In the genomic region with DNA sequence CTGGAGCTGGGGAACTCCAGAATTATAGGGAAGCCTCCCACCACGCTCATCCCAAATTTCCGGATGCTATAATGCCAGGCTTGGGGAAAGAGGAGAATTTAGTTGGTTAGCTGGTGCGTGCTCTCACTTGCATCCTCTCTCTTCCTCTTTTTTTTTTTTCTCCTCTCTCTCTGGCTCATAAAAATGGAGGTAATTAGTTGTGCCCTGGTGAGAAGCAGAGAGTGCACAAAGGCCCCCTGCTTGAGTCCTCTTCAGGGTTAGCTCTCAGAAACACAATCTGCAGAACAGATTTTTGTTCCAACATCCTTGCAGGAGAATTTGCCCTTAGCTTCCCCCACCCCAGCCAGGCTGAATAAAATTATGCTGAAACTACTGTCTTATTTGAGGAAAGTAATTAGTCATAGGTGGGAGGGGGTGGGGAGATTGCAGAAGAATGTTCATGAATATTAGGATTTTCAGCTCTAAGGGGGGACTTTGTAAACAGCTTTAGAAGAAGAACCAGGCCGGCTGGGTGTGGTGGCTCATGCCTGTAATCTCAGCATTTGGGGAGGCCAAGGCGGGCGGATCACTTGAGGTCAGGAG, we compare ENCODE assay signal across 17 cellular contexts. TPM values are rescaled to one million over a fixed set of nuclear protein-coding genes. Genes with fewer than 3 reads are reported as not detected.
DNase-seq lines count a peak whose midpoint lies in the region; TF ChIP-seq lines count a peak whose summit lies in the region.
"Had no signal": no experiment of that assay in that cellular context is flagged by ENCODE, and none has a peak within 500 bp of the region (broad histone marks: within the 10 kb centered on the region; RNA-seq: fewer than 3 reads in every experiment).

No MANE protein-coding gene starts in this region.

- H3K9me3 Mint-ChIP-seq in dendritic cell treated with granulocyte-macrophage colony-stimulating factor and Interleukin-4, amounts not matched to agents 40 ng/mL and 50 ng/mL, for 4 days: no peaks in the 10 kb centered on the region

- TF ChIP-seq CTCF in right atrium auricular region (IDR thresholded peaks at IDR 0.05): no peak

- peaks cover 32% of the 10 kb centered on the region for H3K36me3 ChIP-seq in right atrium auricular region
- H3K36me3 ChIP-seq: gastrocnemius medialis, upper lobe of right lung had no signal

- peaks cover 17% of the 10 kb centered on the region for H3K27me3 Mint-ChIP-seq in dendritic cell treated with granulocyte-macrophage colony-stimulating factor and Interleukin-4, amounts not matched to agents 40 ng/mL and 50 ng/mL, for 4 days

- H3K36me3 Mint-ChIP-seq in dendritic cell treated with granulocyte-macrophage colony-stimulating factor and Interleukin-4, amounts not matched to agents 40 ng/mL and 50 ng/mL, for 4 days (ENCODE audit: low read depth): no peaks in the 10 kb centered on the region

- H3K27ac ChIP-seq in right atrium auricular region: no peak overlapping the region
- H3K27ac ChIP-seq: gastrocnemius medialis, upper lobe of right lung had no signal

- peak; percentile 36 for DNase-seq in NCI-H2107 treated with DMSO at 0.1 percent for 48 hours (lab: John Stamatoyannopoulos, UW; ENCODE audit: unreplicated experiment)
- no peak for DNase-seq in NCI-H2107 (lab: John Stamatoyannopoulos, UW)
- peak; percentile 79 for DNase-seq in NCI-H69 (lab: John Stamatoyannopoulos, UW)
- peak; percentile 63 for DNase-seq in putamen (ENCODE audit: low spot score)
- DNase-seq in right atrium auricular region (ENCODE audit: low spot score): no peak
- DNase-seq in GM19238 (ENCODE audit: insufficient read length, low spot score): no peak
- DNase-seq in SW480 (ENCODE audit: low spot score): no peak
- DNase-seq: 8988T; central memory CD4-positive, alpha-beta T cell; DND-41; gastrocnemius medialis; upper lobe of right lung had no signal

- intact Hi-C loops in dendritic cell treated with granulocyte-macrophage colony-stimulating factor and Interleukin-4, amounts not matched to agents 40 ng/mL and 50 ng/mL, for 4 days (cut with micrococcal nuclease): no loop called here

- peaks cover 91% of the 10 kb centered on the region for H3K4me1 Mint-ChIP-seq in dendritic cell treated with granulocyte-macrophage colony-stimulating factor and Interleukin-4, amounts not matched to agents 40 ng/mL and 50 ng/mL, for 4 days (ENCODE audit: low read depth)

- peak overlapping the region; percentile 66 for H3K27ac Mint-ChIP-seq in dendritic cell treated with granulocyte-macrophage colony-stimulating factor and Interleukin-4, amounts not matched to agents 40 ng/mL and 50 ng/mL, for 4 days

- H3K27me3 ChIP-seq in right atrium auricular region: no peaks in the 10 kb centered on the region
- H3K27me3 ChIP-seq: gastrocnemius medialis, upper lobe of right lung had no signal

- no peaks in the 10 kb centered on the region for H3K9me3 ChIP-seq in right atrium auricular region
- H3K9me3 ChIP-seq: gastrocnemius medialis, upper lobe of right lung had no signal

- peaks cover 0 to 17% of the 10 kb centered on the region in 2 donors for H3K4me1 ChIP-seq in right atrium auricular region

- peak overlapping the region; percentile 28 for H3K4me3 Mint-ChIP-seq in dendritic cell treated with granulocyte-macrophage colony-stimulating factor and Interleukin-4, amounts not matched to agents 40 ng/mL and 50 ng/mL, for 4 days

- no peak overlapping the region for H3K4me3 ChIP-seq in right atrium auricular region
- H3K4me3 ChIP-seq: gastrocnemius medialis, lung, upper lobe of right lung had no signal

RNA-seq across cellular contexts. Expression of gene SERPINE1, which starts 7.6 kb away (rescaled TPM):
- 10 to 100 TPM; 28.0 to 40.8 TPM for total RNA-seq in right atrium auricular region

RNA-seq across cellular contexts. Expression of gene AP1S1, which starts 19.8 kb away (rescaled TPM):
- total RNA-seq in right atrium auricular region: 10 to 100 TPM; 16.1 to 18.8 TPM

RNA-seq across cellular contexts. Expression of gene VGF, which starts 30.9 kb away (rescaled TPM):
- total RNA-seq in right atrium auricular region: not detected
- total RNA-seq: gastrocnemius medialis, upper lobe of right lung had no signal

RNA-seq across cellular contexts. Expression of gene NAT16, which starts 45.6 kb away (rescaled TPM):
- total RNA-seq in right atrium auricular region: not detected
- total RNA-seq: gastrocnemius medialis; lung; NCI-H460; pulmonary artery endothelial cell; T-helper 2 cell treated with Interferon-gamma antibody and Interleukin-4, amounts not matched to agents 100 ng/mL and 5 ng/mL, for 36 hours; upper lobe of right lung had no signal

RNA-seq across cellular contexts. Expression of gene TRIM56, which starts 49.2 kb away (rescaled TPM):
- total RNA-seq in right atrium auricular region: 10 to 100 TPM; 10.2 to 15.2 TPM

Comparison
In these comparisons a context has a peak if more than half of its experiments do, and no peak if none do; other contexts are left out.
1. DNase-seq: peak in NCI-H2107 treated with DMSO at 0.1 percent for 48 hours (single experiment), NCI-H69 (single experiment) and putamen (single experiment); none in NCI-H2107 (single experiment), right atrium auricular region (single experiment), GM19238 (single experiment) and SW480 (single experiment).